In genomic region chr7:8785081-8785480, GRCh38 we compare ENCODE assay signal across 1 cellular context.
TF ChIP-seq lines count a peak whose summit lies in the region.

No MANE protein-coding gene starts in this region.

TF ChIP-seq in WTC11, 78 proteins besides CTCF, POLR2A, EP300 and RAD21 (continued from another document):
- TF ChIP-seq FOXP4 (CRISPR knock-in tag; IDR thresholded peaks at IDR 0.05) (no peak), E2F4 (CRISPR knock-in tag; IDR thresholded peaks at IDR 0.05; ENCODE audit: borderline replicate concordance, low read depth) (no peak), IRF2 (CRISPR knock-in tag; IDR thresholded peaks at IDR 0.05; ENCODE audit: borderline replicate concordance, low read depth) (no peak), NR1H2 (CRISPR knock-in tag; IDR thresholded peaks at IDR 0.05) (no peak), NR2C2 (CRISPR knock-in tag; IDR thresholded peaks at IDR 0.05) (no peak), ETV6 (CRISPR knock-in tag; IDR thresholded peaks at IDR 0.05) (no peak), FOXK1 (CRISPR knock-in tag; IDR thresholded peaks at IDR 0.05) (no peak), PRRX2 (CRISPR knock-in tag; IDR thresholded peaks at IDR 0.05) (no peak)
- TF ChIP-seq, protein P1, sequence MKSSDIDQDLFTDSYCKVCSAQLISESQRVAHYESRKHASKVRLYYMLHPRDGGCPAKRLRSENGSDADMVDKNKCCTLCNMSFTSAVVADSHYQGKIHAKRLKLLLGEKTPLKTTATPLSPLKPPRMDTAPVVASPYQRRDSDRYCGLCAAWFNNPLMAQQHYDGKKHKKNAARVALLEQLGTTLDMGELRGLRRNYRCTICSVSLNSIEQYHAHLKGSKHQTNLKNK (CRISPR knock-in tag; IDR thresholded peaks at IDR 0.05), result no peak
- TF ChIP-seq, protein P2, sequence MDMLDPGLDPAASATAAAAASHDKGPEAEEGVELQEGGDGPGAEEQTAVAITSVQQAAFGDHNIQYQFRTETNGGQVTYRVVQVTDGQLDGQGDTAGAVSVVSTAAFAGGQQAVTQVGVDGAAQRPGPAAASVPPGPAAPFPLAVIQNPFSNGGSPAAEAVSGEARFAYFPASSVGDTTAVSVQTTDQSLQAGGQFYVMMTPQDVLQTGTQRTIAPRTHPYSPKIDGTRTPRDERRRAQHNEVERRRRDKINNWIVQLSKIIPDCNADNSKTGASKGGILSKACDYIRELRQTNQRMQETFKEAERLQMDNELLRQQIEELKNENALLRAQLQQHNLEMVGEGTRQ (CRISPR knock-in tag; IDR thresholded peaks at IDR 0.05), result no peak
- TF ChIP-seq, protein P3, sequence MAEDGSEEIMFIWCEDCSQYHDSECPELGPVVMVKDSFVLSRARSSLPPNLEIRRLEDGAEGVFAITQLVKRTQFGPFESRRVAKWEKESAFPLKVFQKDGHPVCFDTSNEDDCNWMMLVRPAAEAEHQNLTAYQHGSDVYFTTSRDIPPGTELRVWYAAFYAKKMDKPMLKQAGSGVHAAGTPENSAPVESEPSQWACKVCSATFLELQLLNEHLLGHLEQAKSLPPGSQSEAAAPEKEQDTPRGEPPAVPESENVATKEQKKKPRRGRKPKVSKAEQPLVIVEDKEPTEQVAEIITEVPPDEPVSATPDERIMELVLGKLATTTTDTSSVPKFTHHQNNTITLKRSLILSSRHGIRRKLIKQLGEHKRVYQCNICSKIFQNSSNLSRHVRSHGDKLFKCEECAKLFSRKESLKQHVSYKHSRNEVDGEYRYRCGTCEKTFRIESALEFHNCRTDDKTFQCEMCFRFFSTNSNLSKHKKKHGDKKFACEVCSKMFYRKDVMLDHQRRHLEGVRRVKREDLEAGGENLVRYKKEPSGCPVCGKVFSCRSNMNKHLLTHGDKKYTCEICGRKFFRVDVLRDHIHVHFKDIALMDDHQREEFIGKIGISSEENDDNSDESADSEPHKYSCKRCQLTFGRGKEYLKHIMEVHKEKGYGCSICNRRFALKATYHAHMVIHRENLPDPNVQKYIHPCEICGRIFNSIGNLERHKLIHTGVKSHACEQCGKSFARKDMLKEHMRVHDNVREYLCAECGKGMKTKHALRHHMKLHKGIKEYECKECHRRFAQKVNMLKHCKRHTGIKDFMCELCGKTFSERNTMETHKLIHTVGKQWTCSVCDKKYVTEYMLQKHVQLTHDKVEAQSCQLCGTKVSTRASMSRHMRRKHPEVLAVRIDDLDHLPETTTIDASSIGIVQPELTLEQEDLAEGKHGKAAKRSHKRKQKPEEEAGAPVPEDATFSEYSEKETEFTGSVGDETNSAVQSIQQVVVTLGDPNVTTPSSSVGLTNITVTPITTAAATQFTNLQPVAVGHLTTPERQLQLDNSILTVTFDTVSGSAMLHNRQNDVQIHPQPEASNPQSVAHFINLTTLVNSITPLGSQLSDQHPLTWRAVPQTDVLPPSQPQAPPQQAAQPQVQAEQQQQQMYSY (CRISPR knock-in tag; IDR thresholded peaks at IDR 0.05), result no peak
- TF ChIP-seq, protein P4, sequence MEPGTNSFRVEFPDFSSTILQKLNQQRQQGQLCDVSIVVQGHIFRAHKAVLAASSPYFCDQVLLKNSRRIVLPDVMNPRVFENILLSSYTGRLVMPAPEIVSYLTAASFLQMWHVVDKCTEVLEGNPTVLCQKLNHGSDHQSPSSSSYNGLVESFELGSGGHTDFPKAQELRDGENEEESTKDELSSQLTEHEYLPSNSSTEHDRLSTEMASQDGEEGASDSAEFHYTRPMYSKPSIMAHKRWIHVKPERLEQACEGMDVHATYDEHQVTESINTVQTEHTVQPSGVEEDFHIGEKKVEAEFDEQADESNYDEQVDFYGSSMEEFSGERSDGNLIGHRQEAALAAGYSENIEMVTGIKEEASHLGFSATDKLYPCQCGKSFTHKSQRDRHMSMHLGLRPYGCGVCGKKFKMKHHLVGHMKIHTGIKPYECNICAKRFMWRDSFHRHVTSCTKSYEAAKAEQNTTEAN (CRISPR knock-in tag; IDR thresholded peaks at IDR 0.05), result no peak
TF ChIP-seq in WTC11: peak in this region for 0.
